ENCODE assay signal across 23 cellular contexts in genomic region chr4:170193496-170193895, GRCh38.
DNase-seq lines count a peak whose midpoint lies in the region; ATAC-seq, FAIRE-seq and TF ChIP-seq lines count a peak whose summit lies in the region.
"Had no signal": no experiment of that assay in that cellular context is flagged by ENCODE, and none has a peak within 500 bp of the region (broad histone marks: within the 10 kb centered on the region; RNA-seq: fewer than 3 reads in every experiment).

No MANE protein-coding gene starts in this region.

- H3K27me3 ChIP-seq in bronchial epithelial cell (ENCODE audit: control insufficient read depth, insufficient read depth, low read length) = no peaks in the 10 kb centered on the region

- no peak for TF ChIP-seq CTCF in bronchial epithelial cell (IDR thresholded peaks at IDR 0.05; ENCODE audit: insufficient read depth, low read length, severe bottlenecking)

- no peaks in the 10 kb centered on the region for H3K4me1 Mint-ChIP-seq in activated CD4-positive, alpha-beta T cell treated with anti-CD3 and anti-CD28 coated beads, Interleukin-2, amount 10 ng/mL, durations not matched to agents 24 days and 14 days
- H3K4me1 Mint-ChIP-seq: B cell; CD8-positive, alpha-beta memory T cell had no signal

- H3K27me3 Mint-ChIP-seq in activated CD4-positive, alpha-beta T cell treated with anti-CD3 and anti-CD28 coated beads, Interleukin-2, amount 10 ng/mL, durations not matched to agents 24 days and 14 days = no peaks in the 10 kb centered on the region
- H3K27me3 Mint-ChIP-seq: CD8-positive, alpha-beta memory T cell had no signal

- no peaks in the 10 kb centered on the region for H3K36me3 ChIP-seq in bronchial epithelial cell (ENCODE audit: control insufficient read depth, insufficient read depth, low read length)

- no peaks in the 10 kb centered on the region for H3K36me3 Mint-ChIP-seq in activated CD4-positive, alpha-beta T cell treated with anti-CD3 and anti-CD28 coated beads, Interleukin-2, amount 10 ng/mL, durations not matched to agents 24 days and 14 days (ENCODE audit: low read depth)
- H3K36me3 Mint-ChIP-seq: CD14-positive monocyte had no signal

- no peak overlapping the region for H3K27ac Mint-ChIP-seq in activated CD4-positive, alpha-beta T cell treated with anti-CD3 and anti-CD28 coated beads, Interleukin-2, amount 10 ng/mL, durations not matched to agents 24 days and 14 days
- H3K27ac Mint-ChIP-seq: B cell; CD14-positive monocyte; CD8-positive, alpha-beta memory T cell had no signal

- no peak overlapping the region for H3K4me3 Mint-ChIP-seq in activated CD4-positive, alpha-beta T cell treated with anti-CD3 and anti-CD28 coated beads, Interleukin-2, amount 10 ng/mL, durations not matched to agents 24 days and 14 days
- H3K4me3 Mint-ChIP-seq: B cell; CD14-positive monocyte; CD8-positive, alpha-beta memory T cell had no signal

- no peak for ATAC-seq in GM18517 (IDR thresholded peaks at IDR 0.05; ENCODE audit: unreplicated experiment)

- no peak overlapping the region for H3K4me3 ChIP-seq in bronchial epithelial cell (ENCODE audit: low read depth, low read length)

- FAIRE-seq in bronchial epithelial cell (lab: Jason Lieb, UNC) = no peak
- FAIRE-seq: GM12891, H54 had no signal

- DNase-seq in SIG-M5 treated with dmso at 0.1 percent for 504 hours (lab: John Stamatoyannopoulos, UW; ENCODE audit: unreplicated experiment) (peak; percentile 5), SIG-M5 (lab: John Stamatoyannopoulos, UW) (no peak), bronchial epithelial cell (ENCODE audit: low read depth) (peak; percentile 48), islet precursor cell (peak; percentile 73), NCI-H1105 (lab: John Stamatoyannopoulos, UW) (no peak)
- no peak for DNase-seq in activated CD4-positive, alpha-beta T cell treated with anti-CD3 and anti-CD28 coated beads, Interleukin-2, amount 10 ng/mL, durations not matched to agents 24 days and 14 days
- DNase-seq in stimulated activated CD4-positive, alpha-beta T cell treated with anti-CD3 and anti-CD28 coated beads, Interleukin-4, amount 100 ng/mL, for 1 hour = no peak
- DNase-seq: CD8-positive, alpha-beta memory T cell; DMS 273 treated with DMSO at 0.1 percent for 48 hours; DMS79; EL; GF-D8; MV-4-11; NCI-H2029; NCI-H446; NCI-H524 treated with DMSO at 0.1 percent for 48 hours; NCI-H774; Right ventricle myocardium superior had no signal

- intact Hi-C loops in activated CD4-positive, alpha-beta T cell treated with anti-CD3 and anti-CD28 coated beads, Interleukin-2, amount 10 ng/mL, durations not matched to agents 24 days and 14 days (cut with micrococcal nuclease) = no loop called here

- H3K9me3 Mint-ChIP-seq in activated CD4-positive, alpha-beta T cell treated with anti-CD3 and anti-CD28 coated beads, Interleukin-2, amount 10 ng/mL, durations not matched to agents 24 days and 14 days = no peaks in the 10 kb centered on the region

Comparison
In these comparisons a context has a peak if more than half of its experiments do, and no peak if none do; other contexts are left out.
1. DNase-seq: peak in SIG-M5 treated with dmso at 0.1 percent for 504 hours (single experiment), bronchial epithelial cell (single experiment) and islet precursor cell (single experiment); none in SIG-M5 (single experiment), activated CD4-positive, alpha-beta T cell treated with anti-CD3 and anti-CD28 coated beads, Interleukin-2, amount 10 ng/mL, durations not matched to agents 24 days and 14 days (single experiment), NCI-H1105 (single experiment) and stimulated activated CD4-positive, alpha-beta T cell treated with anti-CD3 and anti-CD28 coated beads, Interleukin-4, amount 100 ng/mL, for 1 hour (single experiment).